Comparison of ENCODE assay signal across 11 cellular contexts in the genomic region with DNA sequence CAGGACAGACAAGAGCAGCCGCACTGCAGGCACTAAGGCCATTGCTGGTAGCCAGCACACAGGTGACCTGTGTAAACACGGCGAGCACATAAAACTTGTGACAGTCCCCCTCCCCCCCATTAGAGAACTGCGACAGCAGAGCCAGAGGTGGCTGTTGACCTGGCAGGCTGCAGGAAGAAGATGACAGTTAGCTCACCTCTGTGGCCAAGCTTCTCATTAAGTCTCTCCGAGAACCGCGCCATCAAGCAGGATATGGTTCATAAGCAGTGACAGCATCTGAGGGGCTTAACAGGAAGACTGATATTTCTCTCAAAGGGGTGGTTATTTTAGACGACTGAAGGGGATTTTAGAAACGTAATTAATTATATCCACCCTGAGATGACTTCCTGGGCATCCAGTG. TPM values are rescaled to one million over a fixed set of nuclear protein-coding genes. Genes with fewer than 3 reads are reported as not detected.
A peak's percentile ranks its signal among the peaks of the same experiment; 100 is the strongest.
DNase-seq lines count a peak whose midpoint lies in the region; ATAC-seq and TF ChIP-seq lines count a peak whose summit lies in the region.
"Had no signal": no experiment of that assay in that cellular context is flagged by ENCODE, and none has a peak within 500 bp of the region (broad histone marks: within the 10 kb centered on the region; RNA-seq: fewer than 3 reads in every experiment).

No MANE protein-coding gene starts in this region.

- peak overlapping the region; percentile 95 for H3K27ac ChIP-seq in CD4-positive, CD25-positive, alpha-beta regulatory T cell (ENCODE audit: insufficient read depth, low read length, poor library complexity, severe bottlenecking)

- H3K4me3 ChIP-seq in CD4-positive, CD25-positive, alpha-beta regulatory T cell (ENCODE audit: low read depth, low read length), result peak overlapping the region; percentile 81
- H3K4me3 ChIP-seq: gastrocnemius medialis, lung had no signal

- no peaks in the 10 kb centered on the region for H3K27me3 Mint-ChIP-seq in CD4-positive, CD25-positive, alpha-beta regulatory T cell
- H3K27me3 Mint-ChIP-seq in T-helper 2 cell treated with Interferon-gamma antibody and Interleukin-4, amounts not matched to agents 5 μg/mL and 100 μg/mL, for 36 hours (ENCODE audit: low read depth), result no peaks in the 10 kb centered on the region
- H3K27me3 Mint-ChIP-seq in brain, result no peaks in the 10 kb centered on the region
- no peaks in the 10 kb centered on the region for H3K27me3 Mint-ChIP-seq in nephron progenitor cell (ENCODE audit: low read depth, poor library complexity)

- TF ChIP-seq CTCF in brain (conservative IDR thresholded peaks at IDR 0.05) (no peak), nephron progenitor cell (IDR thresholded peaks at IDR 0.05) (no peak)

- H3K4me1 ChIP-seq in CD4-positive, CD25-positive, alpha-beta regulatory T cell (ENCODE audit: control insufficient read depth, insufficient read depth, low read length, poor library complexity, severe bottlenecking), result peaks cover 87% of the 10 kb centered on the region

- peak overlapping the region; percentile 87 to 91 (median 88) for H3K4me3 Mint-ChIP-seq in CD4-positive, CD25-positive, alpha-beta regulatory T cell
- H3K4me3 Mint-ChIP-seq in T-helper 2 cell treated with Interferon-gamma antibody and Interleukin-4, amounts not matched to agents 5 μg/mL and 100 μg/mL, for 36 hours, result peak overlapping the region; percentile 67
- H3K4me3 Mint-ChIP-seq in brain (peak overlapping the region in 4 of 5 experiments; percentile 12 to 44 (median 28)), nephron progenitor cell (no peak overlapping the region)

- peaks cover 21% of the 10 kb centered on the region for H3K36me3 ChIP-seq in CD4-positive, CD25-positive, alpha-beta regulatory T cell (ENCODE audit: control insufficient read depth, insufficient read depth, low read length)

- H3K27ac Mint-ChIP-seq in CD4-positive, CD25-positive, alpha-beta regulatory T cell, result peak overlapping the region; percentile 91 to 98 (median 96)
- H3K27ac Mint-ChIP-seq in T-helper 2 cell treated with Interferon-gamma antibody and Interleukin-4, amounts not matched to agents 5 μg/mL and 100 μg/mL, for 36 hours, result peak overlapping the region; percentile 85
- H3K27ac Mint-ChIP-seq in brain (peak overlapping the region in 4 of 5 experiments; percentile 14 to 75 (median 48)), nephron progenitor cell (peak overlapping the region; percentile 73)

- no peaks in the 10 kb centered on the region for H3K27me3 ChIP-seq in CD4-positive, CD25-positive, alpha-beta regulatory T cell (ENCODE audit: control insufficient read depth, insufficient read depth, low read length)
- H3K27me3 ChIP-seq: BE2C, gastrocnemius medialis had no signal

- ATAC-seq in CD4-positive, CD25-positive, alpha-beta regulatory T cell (ENCODE audit: low read depth in 2 of 2), result peak; percentile 68 to 72
- ATAC-seq: gastrocnemius medialis had no signal

- H3K9me3 Mint-ChIP-seq in CD4-positive, CD25-positive, alpha-beta regulatory T cell, result peaks cover 0 to 2% (median 0%) of the 10 kb centered on the region in 7 donors
- H3K9me3 Mint-ChIP-seq in T-helper 2 cell treated with Interferon-gamma antibody and Interleukin-4, amounts not matched to agents 5 μg/mL and 100 μg/mL, for 36 hours, result no peaks in the 10 kb centered on the region
- H3K9me3 Mint-ChIP-seq in brain (no peaks in the 10 kb centered on the region), nephron progenitor cell (no peaks in the 10 kb centered on the region)

- peaks cover 20 to 88% (median 52%) of the 10 kb centered on the region in 4 donors for H3K4me1 Mint-ChIP-seq in CD4-positive, CD25-positive, alpha-beta regulatory T cell
- peaks cover 50% of the 10 kb centered on the region for H3K4me1 Mint-ChIP-seq in T-helper 2 cell treated with Interferon-gamma antibody and Interleukin-4, amounts not matched to agents 5 μg/mL and 100 μg/mL, for 36 hours (ENCODE audit: low read depth)
- H3K4me1 Mint-ChIP-seq in brain, result peaks cover 71% of the 10 kb centered on the region
- H3K4me1 Mint-ChIP-seq in nephron progenitor cell, result peaks cover 68% of the 10 kb centered on the region

- H3K36me3 Mint-ChIP-seq in CD4-positive, CD25-positive, alpha-beta regulatory T cell, result peaks cover 20% of the 10 kb centered on the region
- peaks cover 67% of the 10 kb centered on the region for H3K36me3 Mint-ChIP-seq in T-helper 2 cell treated with Interferon-gamma antibody and Interleukin-4, amounts not matched to agents 5 μg/mL and 100 μg/mL, for 36 hours (ENCODE audit: low read depth)
- H3K36me3 Mint-ChIP-seq in brain, result peaks cover 38% of the 10 kb centered on the region
- peaks cover 6% of the 10 kb centered on the region for H3K36me3 Mint-ChIP-seq in nephron progenitor cell (ENCODE audit: low read depth)

- H3K9me3 ChIP-seq in CD4-positive, CD25-positive, alpha-beta regulatory T cell (ENCODE audit: control insufficient read depth in 2 of 2, low read length in 2 of 2), result no peaks in the 10 kb centered on the region
- H3K9me3 ChIP-seq: BE2C, gastrocnemius medialis had no signal

- DNase-seq in CD4-positive, CD25-positive, alpha-beta regulatory T cell, result peak; percentile 32 to 90 (median 66)
- no peak for DNase-seq in T-helper 2 cell treated with Interferon-gamma antibody and Interleukin-4, amounts not matched to agents 5 μg/mL and 100 μg/mL, for 36 hours (ENCODE audit: low spot score)
- DNase-seq in nephron progenitor cell, result no peak
- no peak for DNase-seq in AG20443 (ENCODE audit: low spot score)
- no peak for DNase-seq in NCI-H510A (lab: John Stamatoyannopoulos, UW)
- no peak for DNase-seq in medulla oblongata (ENCODE audit: extremely low spot score)
- DNase-seq in NCI-H1092 treated with DMSO at 0.1 percent for 48 hours (lab: John Stamatoyannopoulos, UW), result no peak
- DNase-seq: BE2C, gastrocnemius medialis had no signal

RNA-seq across cellular contexts. Expression of a gene that starts 5.2 kb away (rescaled TPM):
- 132 TPM for total RNA-seq in CD4-positive, CD25-positive, alpha-beta regulatory T cell
- polyA plus RNA-seq in CD4-positive, CD25-positive, alpha-beta regulatory T cell, result 100 to 1,000 TPM; 189 to 227 (median 212) TPM
- polyA plus RNA-seq in brain (ENCODE audit: insufficient read depth, low read depth, low replicate concordance), result 128 TPM

RNA-seq across cellular contexts. Expression of a gene that starts 5.5 kb away (rescaled TPM):
- 0.86 TPM for total RNA-seq in CD4-positive, CD25-positive, alpha-beta regulatory T cell
- under 1 TPM; 0.09 to 0.28 (median 0.15) TPM for polyA plus RNA-seq in CD4-positive, CD25-positive, alpha-beta regulatory T cell
- polyA plus RNA-seq in brain (ENCODE audit: insufficient read depth, low read depth, low replicate concordance), result 5.8 TPM

RNA-seq across cellular contexts. Expression of a gene that starts 14.3 kb away (rescaled TPM):
- total RNA-seq in CD4-positive, CD25-positive, alpha-beta regulatory T cell, result 24.3 TPM
- polyA plus RNA-seq in CD4-positive, CD25-positive, alpha-beta regulatory T cell, result 10 to 100 TPM; 34.5 to 47.1 (median 37.0) TPM
- 75.0 TPM for polyA plus RNA-seq in brain (ENCODE audit: insufficient read depth, low read depth, low replicate concordance)

RNA-seq across cellular contexts. Expression of a gene that starts 14.4 kb away (rescaled TPM):
- total RNA-seq in CD4-positive, CD25-positive, alpha-beta regulatory T cell, result 41.8 TPM
- polyA plus RNA-seq in CD4-positive, CD25-positive, alpha-beta regulatory T cell, result 100 to 1,000 TPM; 114 to 120 (median 115) TPM
- polyA plus RNA-seq in brain (ENCODE audit: insufficient read depth, low read depth, low replicate concordance), result 104 TPM

RNA-seq across cellular contexts. Expression of a gene that starts 22.7 kb away (rescaled TPM):
- total RNA-seq in CD4-positive, CD25-positive, alpha-beta regulatory T cell, result 1,813 TPM
- polyA plus RNA-seq in CD4-positive, CD25-positive, alpha-beta regulatory T cell, result 1,000 to 10,000 TPM in 2 of 4 donors, 100 to 1,000 TPM in 2; 747 to 1,102 (median 951) TPM
- polyA plus RNA-seq in brain (ENCODE audit: insufficient read depth, low read depth, low replicate concordance), result 5,503 TPM

Comparison
In these comparisons a context has a peak if more than half of its experiments do, and no peak if none do; other contexts are left out.
1. DNase-seq: peak in CD4-positive, CD25-positive, alpha-beta regulatory T cell (3 of 3); none in T-helper 2 cell treated with Interferon-gamma antibody and Interleukin-4, amounts not matched to agents 5 μg/mL and 100 μg/mL, for 36 hours (single experiment), nephron progenitor cell (single experiment), AG20443 (single experiment), NCI-H510A (single experiment), medulla oblongata (single experiment) and NCI-H1092 treated with DMSO at 0.1 percent for 48 hours (single experiment).
2. Peak in every context shown above with its lines, with median percentiles within 50 percentile points of each other: H3K27ac Mint-ChIP-seq.